In genomic region chr6:32216998-32217397, GRCh38 we compare ENCODE assay signal across 17 cellular contexts. TPM values are rescaled to one million over a fixed set of nuclear protein-coding genes. Genes with fewer than 3 reads are reported as not detected.
A peak's percentile ranks its signal among the peaks of the same experiment; 100 is the strongest.
DNase-seq lines count a peak whose midpoint lies in the region; ATAC-seq lines count a peak whose summit lies in the region.
"Had no signal": no experiment of that assay in that cellular context is flagged by ENCODE, and none has a peak within 500 bp of the region (broad histone marks: within the 10 kb centered on the region; RNA-seq: fewer than 3 reads in every experiment).

No MANE protein-coding gene starts in this region.

- DNase-seq in activated CD8-positive, alpha-beta memory T cell treated with anti-CD3 and anti-CD28 coated beads, Interleukin-2, amount 10 ng/mL, durations not matched to agents 7 days and 5 days, result peak; percentile 31
- no peak for DNase-seq in activated CD8-positive, alpha-beta memory T cell treated with anti-CD3 and anti-CD28 coated beads for 24 hours
- DNase-seq in NCI-H69 (lab: John Stamatoyannopoulos, UW) (peak; percentile 11), islet precursor cell (peak; percentile 33), posterior vena cava (ENCODE audit: low spot score) (peak; percentile 66), GM19238 (ENCODE audit: insufficient read length, low spot score) (no peak), LoVo (ENCODE audit: low spot score) (no peak)
- DNase-seq: Caco-2; CD4-positive, CD25-positive, alpha-beta regulatory T cell; CD8-positive, alpha-beta T cell; DMS153; DND-41; GOT3; HFFc6 had no signal

- intact Hi-C loops in posterior vena cava (cut with DNase I), result no loop called here

- no peak for ATAC-seq in activated CD8-positive, alpha-beta memory T cell treated with anti-CD3 and anti-CD28 coated beads, Interleukin-2, amount 10 ng/mL, durations not matched to agents 7 days and 5 days
- no peak for ATAC-seq in GM21619 (IDR thresholded peaks at IDR 0.05; ENCODE audit: unreplicated experiment)
- ATAC-seq: CD8-positive, alpha-beta T cell; GM12878 had no signal

- H3K36me3 Mint-ChIP-seq in activated CD8-positive, alpha-beta memory T cell treated with anti-CD3 and anti-CD28 coated beads, Interleukin-2, amount 10 ng/mL, durations not matched to agents 7 days and 5 days, result no peaks in the 10 kb centered on the region
- H3K36me3 Mint-ChIP-seq: CD4-positive, CD25-positive, alpha-beta regulatory T cell; CD8-positive, alpha-beta T cell had no signal

- H3K4me3 Mint-ChIP-seq in activated CD8-positive, alpha-beta memory T cell treated with anti-CD3 and anti-CD28 coated beads, Interleukin-2, amount 10 ng/mL, durations not matched to agents 7 days and 5 days, result no peak overlapping the region
- H3K4me3 Mint-ChIP-seq: B cell; CD4-positive, CD25-positive, alpha-beta regulatory T cell; CD8-positive, alpha-beta T cell; HFFc6 had no signal

- CTCF ChIA-PET in activated CD8-positive, alpha-beta memory T cell treated with anti-CD3 and anti-CD28 coated beads, Interleukin-2, amount 10 ng/mL, durations not matched to agents 7 days and 5 days (lab: Charles Lee), result no interaction called here

- H3K9me3 Mint-ChIP-seq in activated CD8-positive, alpha-beta memory T cell treated with anti-CD3 and anti-CD28 coated beads, Interleukin-2, amount 10 ng/mL, durations not matched to agents 7 days and 5 days (ENCODE audit: low read depth), result no peaks in the 10 kb centered on the region
- H3K9me3 Mint-ChIP-seq: CD4-positive, CD25-positive, alpha-beta regulatory T cell; CD8-positive, alpha-beta T cell; HFFc6 had no signal

- peaks cover 5% of the 10 kb centered on the region for H3K4me1 Mint-ChIP-seq in activated CD8-positive, alpha-beta memory T cell treated with anti-CD3 and anti-CD28 coated beads, Interleukin-2, amount 10 ng/mL, durations not matched to agents 7 days and 5 days

- H3K27me3 Mint-ChIP-seq in activated CD8-positive, alpha-beta memory T cell treated with anti-CD3 and anti-CD28 coated beads, Interleukin-2, amount 10 ng/mL, durations not matched to agents 7 days and 5 days, result no peaks in the 10 kb centered on the region

- H3K27ac Mint-ChIP-seq in activated CD8-positive, alpha-beta memory T cell treated with anti-CD3 and anti-CD28 coated beads, Interleukin-2, amount 10 ng/mL, durations not matched to agents 7 days and 5 days, result no peak overlapping the region
- H3K27ac Mint-ChIP-seq: B cell; CD8-positive, alpha-beta T cell; HFFc6 had no signal

RNA-seq across cellular contexts. Expression of gene NOTCH4, which starts 6.9 kb away (rescaled TPM):
- total RNA-seq in activated CD8-positive, alpha-beta memory T cell treated with anti-CD3 and anti-CD28 coated beads, Interleukin-2, amount 10 ng/mL, durations not matched to agents 7 days and 5 days, result under 1 TPM; 0.61 to 0.88 TPM
- 10 to 100 TPM; 17.3 to 24.1 TPM for total RNA-seq in posterior vena cava

RNA-seq across cellular contexts. Expression of gene GPSM3, which starts 24.6 kb away (rescaled TPM):
- 100 to 1,000 TPM; 171 to 196 TPM for total RNA-seq in activated CD8-positive, alpha-beta memory T cell treated with anti-CD3 and anti-CD28 coated beads, Interleukin-2, amount 10 ng/mL, durations not matched to agents 7 days and 5 days
- total RNA-seq in posterior vena cava, result 10 to 100 TPM; 15.4 to 22.1 TPM

RNA-seq across cellular contexts. Expression of gene PBX2, which starts 27.0 kb away (rescaled TPM):
- 10 to 100 TPM; 60.0 to 61.6 TPM for total RNA-seq in activated CD8-positive, alpha-beta memory T cell treated with anti-CD3 and anti-CD28 coated beads, Interleukin-2, amount 10 ng/mL, durations not matched to agents 7 days and 5 days
- 10 to 100 TPM; 49.4 to 53.1 TPM for total RNA-seq in posterior vena cava

RNA-seq across cellular contexts. Expression of gene AGER, which starts 32.9 kb away (rescaled TPM):
- total RNA-seq in activated CD8-positive, alpha-beta memory T cell treated with anti-CD3 and anti-CD28 coated beads, Interleukin-2, amount 10 ng/mL, durations not matched to agents 7 days and 5 days, result 10 to 100 TPM; 20.7 to 22.0 TPM
- 1 to 10 TPM; 4.6 to 7.3 TPM for total RNA-seq in posterior vena cava

RNA-seq across cellular contexts. Expression of gene RNF5, which starts 38.8 kb away (rescaled TPM):
- 10 to 100 TPM; 41.0 to 51.9 TPM for total RNA-seq in activated CD8-positive, alpha-beta memory T cell treated with anti-CD3 and anti-CD28 coated beads, Interleukin-2, amount 10 ng/mL, durations not matched to agents 7 days and 5 days
- total RNA-seq in posterior vena cava, result 10 to 100 TPM; 43.2 to 46.7 TPM

Comparison
In these comparisons a context has a peak if more than half of its experiments do, and no peak if none do; other contexts are left out.
1. DNase-seq: peak in activated CD8-positive, alpha-beta memory T cell treated with anti-CD3 and anti-CD28 coated beads, Interleukin-2, amount 10 ng/mL, durations not matched to agents 7 days and 5 days (single experiment), NCI-H69 (single experiment), islet precursor cell (single experiment) and posterior vena cava (single experiment); none in activated CD8-positive, alpha-beta memory T cell treated with anti-CD3 and anti-CD28 coated beads for 24 hours (single experiment), GM19238 (single experiment) and LoVo (single experiment).
2. RNA of gene NOTCH4, which starts 6.9 kb away (total RNA-seq): 17.3 to 24.1 TPM in posterior vena cava; 0.61 to 0.88 TPM in activated CD8-positive, alpha-beta memory T cell treated with anti-CD3 and anti-CD28 coated beads, Interleukin-2, amount 10 ng/mL, durations not matched to agents 7 days and 5 days; every median in the first group is over 4 times any median in the second.
3. RNA of gene GPSM3, which starts 24.6 kb away (total RNA-seq): 171 to 196 TPM in activated CD8-positive, alpha-beta memory T cell treated with anti-CD3 and anti-CD28 coated beads, Interleukin-2, amount 10 ng/mL, durations not matched to agents 7 days and 5 days; 15.4 to 22.1 TPM in posterior vena cava; every median in the first group is over 4 times any median in the second.